8 cellular contexts compared by ENCODE assay signal in genomic region chr17:44308865-44309264, GRCh38. TPM values are rescaled to one million over a fixed set of nuclear protein-coding genes. Genes with fewer than 3 reads are reported as not detected.
DNase-seq lines count a peak whose midpoint lies in the region; TF ChIP-seq lines count a peak whose summit lies in the region.

No MANE protein-coding gene starts in this region.

- H3K9ac ChIP-seq in HUES64 (ENCODE audit: low read depth, low read length) (no peak overlapping the region), colonic mucosa (ENCODE audit: low read depth in 2 of 2, low read length in 2 of 2) (no peak overlapping the region), neural progenitor cell (no peak overlapping the region)

- 5% methylated on average over 15 of the region's 15 CpGs for WGBS in HUES64

- peaks cover 26% of the 10 kb centered on the region for H4K20me1 ChIP-seq in neural progenitor cell (ENCODE audit: low read depth)

- TF ChIP-seq CTCF in colonic mucosa (IDR thresholded peaks at IDR 0.05) = no peak
- TF ChIP-seq CTCF in neural progenitor cell (IDR thresholded peaks at IDR 0.05) = no peak

- H3K79me2 ChIP-seq in neural progenitor cell (ENCODE audit: low read depth) = no peaks in the 10 kb centered on the region

- CTCF ChIA-PET in CD4-positive, alpha-beta memory T cell (lab: Charles Lee; ENCODE audit: partially characterized antibody) = interaction anchor here (2.3 to 3.8 kb wide), 2 partner anchors 22 to 99 kb away, joined by 7 to 11 read pairs; no protein-coding TSS in a partner anchor

- H3K36me3 ChIP-seq in CD4-positive, alpha-beta memory T cell (ENCODE audit: insufficient read depth, low read length) = no peaks in the 10 kb centered on the region
- H3K36me3 ChIP-seq in HUES64 (ENCODE audit: insufficient read depth, low read length) (no peaks in the 10 kb centered on the region), colonic mucosa (no peaks in the 10 kb centered on the region), neural progenitor cell (no peaks in the 10 kb centered on the region)

- no peak overlapping the region for H3K4me3 ChIP-seq in CD4-positive, alpha-beta memory T cell (ENCODE audit: low read length in 2 of 2)
- H3K4me3 ChIP-seq in HUES64 (ENCODE audit: low read length) = peak overlapping the region; percentile 53
- peak overlapping the region; percentile 40 for H3K4me3 ChIP-seq in colonic mucosa
- H3K4me3 ChIP-seq in neural progenitor cell = peak overlapping the region; percentile 50

- no peaks in the 10 kb centered on the region for H3K36me3 Mint-ChIP-seq in CD4-positive, alpha-beta memory T cell
- H3K36me3 Mint-ChIP-seq in neural progenitor cell = no peaks in the 10 kb centered on the region

- peak overlapping the region; percentile 17 to 74 (median 54) for H3K4me3 Mint-ChIP-seq in CD4-positive, alpha-beta memory T cell
- H3K4me3 Mint-ChIP-seq in neural progenitor cell = peak overlapping the region; percentile 72

- peaks cover 12 to 31% of the 10 kb centered on the region in 2 donors for H3K27me3 Mint-ChIP-seq in CD4-positive, alpha-beta memory T cell
- peaks cover 40% of the 10 kb centered on the region for H3K27me3 Mint-ChIP-seq in neural progenitor cell (ENCODE audit: insufficient read depth, low read depth)

- DNase-seq in CD4-positive, alpha-beta memory T cell = no peak
- DNase-seq in colonic mucosa = no peak
- DNase-seq in neural progenitor cell (ENCODE audit: low spot score) = no peak
- DNase-seq in RKO (ENCODE audit: low spot score) = no peak
- no peak for DNase-seq in AG08396 (ENCODE audit: low spot score)
- DNase-seq in HuH-7 (ENCODE audit: low spot score) = no peak
- DNase-seq in NCI-H187 (lab: John Stamatoyannopoulos, UW) = no peak

- no peak overlapping the region for H2AFZ ChIP-seq in neural progenitor cell (replicated peaks)

- intact Hi-C loops in CD4-positive, alpha-beta memory T cell (cut with micrococcal nuclease) = loop anchor here (1.0 kb wide), 2 partner anchors 15 to 91 kb away; partner anchors contain the start of gene SLC25A39
- intact Hi-C loops in colonic mucosa (cut with DNase I) = no loop called here

- no peaks in the 10 kb centered on the region for H3K9me3 ChIP-seq in CD4-positive, alpha-beta memory T cell (ENCODE audit: control insufficient read depth in 1 of 2, low read length in 2 of 2)
- H3K9me3 ChIP-seq in HUES64 (ENCODE audit: insufficient read depth, low read depth, low read length) = no peaks in the 10 kb centered on the region
- no peaks in the 10 kb centered on the region for H3K9me3 ChIP-seq in colonic mucosa
- H3K9me3 ChIP-seq in neural progenitor cell (ENCODE audit: low read depth) = no peaks in the 10 kb centered on the region

- peaks cover 17% of the 10 kb centered on the region for H3F3A ChIP-seq in neural progenitor cell (ENCODE audit: low read depth)

- peaks cover 0 to 26% (median 19%) of the 10 kb centered on the region in 4 donors for H3K4me1 Mint-ChIP-seq in CD4-positive, alpha-beta memory T cell
- peaks cover 17% of the 10 kb centered on the region for H3K4me1 Mint-ChIP-seq in neural progenitor cell

- H3K9me3 Mint-ChIP-seq in CD4-positive, alpha-beta memory T cell = no peaks in the 10 kb centered on the region
- no peaks in the 10 kb centered on the region for H3K9me3 Mint-ChIP-seq in neural progenitor cell

- H3K4me1 ChIP-seq in CD4-positive, alpha-beta memory T cell (ENCODE audit: insufficient read depth, low read length) = peaks cover 16% of the 10 kb centered on the region
- H3K4me1 ChIP-seq in HUES64 (ENCODE audit: insufficient read depth, low read length) (peaks cover 7% of the 10 kb centered on the region; the same call in 1 of the 2 replicates), colonic mucosa (no peaks in the 10 kb centered on the region), neural progenitor cell (peaks cover 13% of the 10 kb centered on the region)

- peak overlapping the region; percentile 82 for H3K4me2 ChIP-seq in neural progenitor cell

- H3K27me3 ChIP-seq in CD4-positive, alpha-beta memory T cell (ENCODE audit: insufficient read depth, low read length) = peaks cover 3% of the 10 kb centered on the region
- H3K27me3 ChIP-seq in HUES64 (ENCODE audit: insufficient read depth, low read length) = peaks cover 13% of the 10 kb centered on the region
- H3K27me3 ChIP-seq in colonic mucosa = peaks cover 11% of the 10 kb centered on the region
- peaks cover 57% of the 10 kb centered on the region for H3K27me3 ChIP-seq in neural progenitor cell

- POLR2A ChIA-PET in CD4-positive, alpha-beta memory T cell (lab: Charles Lee; ENCODE audit: partially characterized antibody) = interaction anchor here (1.0 to 2.8 kb wide), 7 partner anchors 16 to 92 kb away, joined by 3 to 13 read pairs (median 4); partner anchors contain the start of genes SLC25A39 and UBTF

- H3K27ac Mint-ChIP-seq in CD4-positive, alpha-beta memory T cell = peak overlapping the region in 1 of 7 donors; percentile 50
- no peak overlapping the region for H3K27ac Mint-ChIP-seq in neural progenitor cell

- H3K27ac ChIP-seq in CD4-positive, alpha-beta memory T cell (ENCODE audit: low read depth, low read length) = no peak overlapping the region
- H3K27ac ChIP-seq in HUES64 (ENCODE audit: low read depth, low read length) = no peak overlapping the region
- no peak overlapping the region for H3K27ac ChIP-seq in colonic mucosa
- no peak overlapping the region for H3K27ac ChIP-seq in neural progenitor cell

RNA-seq across cellular contexts. Expression of gene RUNDC3A, which starts 0.5 kb away (rescaled TPM):
- total RNA-seq in CD4-positive, alpha-beta memory T cell = under 1 TPM in 1 of 2 experiments, not detected in 1; 0.19 TPM
- under 1 TPM in 1 of 2 donors, not detected in 1; 0.28 TPM for polyA plus RNA-seq in CD4-positive, alpha-beta memory T cell
- polyA plus RNA-seq in HUES64 (2013, experiment 1 of 2) = 2.1 TPM
- 1.8 TPM for polyA plus RNA-seq in HUES64 (2013, experiment 2 of 2)
- total RNA-seq in colonic mucosa (1 to 10 TPM in 1 of 2 donors, under 1 TPM in 1; 0.52 to 1.4 TPM), neural progenitor cell (ENCODE audit: low replicate concordance) (0.09 and 0.58 TPM in 2 replicates)

RNA-seq across cellular contexts. Expression of gene SLC25A39, which starts 15.8 kb away (rescaled TPM):
- 10 to 100 TPM; 91.2 to 94.4 TPM for total RNA-seq in CD4-positive, alpha-beta memory T cell
- polyA plus RNA-seq in CD4-positive, alpha-beta memory T cell = 100 to 1,000 TPM; 116 to 140 TPM
- polyA plus RNA-seq in HUES64 (2013, experiment 1 of 2) = 120 TPM
- polyA plus RNA-seq in HUES64 (2013, experiment 2 of 2) = 130 TPM
- total RNA-seq in colonic mucosa = 100 to 1,000 TPM; 115 to 267 TPM
- 61.2 and 146 TPM in 2 replicates for total RNA-seq in neural progenitor cell (ENCODE audit: low replicate concordance)

RNA-seq across cellular contexts. Expression of gene GRN, which starts 36.2 kb away (rescaled TPM):
- total RNA-seq in CD4-positive, alpha-beta memory T cell = 10 to 100 TPM; 49.5 to 50.0 TPM
- 10 to 100 TPM; 45.9 to 69.2 TPM for polyA plus RNA-seq in CD4-positive, alpha-beta memory T cell
- 71.7 TPM for polyA plus RNA-seq in HUES64 (2013, experiment 1 of 2)
- polyA plus RNA-seq in HUES64 (2013, experiment 2 of 2) = 92.4 TPM
- total RNA-seq in colonic mucosa (100 to 1,000 TPM; 343 to 466 TPM), neural progenitor cell (ENCODE audit: low replicate concordance) (28.2 and 98.6 TPM in 2 replicates)

RNA-seq across cellular contexts. Expression of gene SLC4A1, which starts 40.9 kb away (rescaled TPM):
- total RNA-seq in CD4-positive, alpha-beta memory T cell = not detected
- polyA plus RNA-seq in CD4-positive, alpha-beta memory T cell = not detected
- polyA plus RNA-seq in HUES64 (2013, experiment 1 of 2) = not detected
- polyA plus RNA-seq in HUES64 (2013, experiment 2 of 2) = not detected
- total RNA-seq in colonic mucosa = under 1 TPM in 1 of 2 donors, not detected in 1; 0.27 TPM
- not detected in 2 replicates for total RNA-seq in neural progenitor cell (ENCODE audit: low replicate concordance)

RNA-seq across cellular contexts. Expression of gene FAM171A2, which starts 54.8 kb away (rescaled TPM):
- under 1 TPM; 0.52 to 0.72 TPM for total RNA-seq in CD4-positive, alpha-beta memory T cell
- under 1 TPM in 1 of 2 donors, not detected in 1; 0.13 TPM for polyA plus RNA-seq in CD4-positive, alpha-beta memory T cell
- 21.9 TPM for polyA plus RNA-seq in HUES64 (2013, experiment 1 of 2)
- 23.0 TPM for polyA plus RNA-seq in HUES64 (2013, experiment 2 of 2)
- under 1 TPM; 0.64 to 0.72 TPM for total RNA-seq in colonic mucosa
- total RNA-seq in neural progenitor cell (ENCODE audit: low replicate concordance) = 18.1 and 68.1 TPM in 2 replicates

Comparison
In these comparisons a context has a peak if more than half of its experiments do, and no peak if none do; other contexts are left out.
1. H3K4me3 ChIP-seq: peak in HUES64 (single experiment), colonic mucosa (single experiment) and neural progenitor cell (single experiment); none in CD4-positive, alpha-beta memory T cell (0 of 2).